In the genomic region with DNA sequence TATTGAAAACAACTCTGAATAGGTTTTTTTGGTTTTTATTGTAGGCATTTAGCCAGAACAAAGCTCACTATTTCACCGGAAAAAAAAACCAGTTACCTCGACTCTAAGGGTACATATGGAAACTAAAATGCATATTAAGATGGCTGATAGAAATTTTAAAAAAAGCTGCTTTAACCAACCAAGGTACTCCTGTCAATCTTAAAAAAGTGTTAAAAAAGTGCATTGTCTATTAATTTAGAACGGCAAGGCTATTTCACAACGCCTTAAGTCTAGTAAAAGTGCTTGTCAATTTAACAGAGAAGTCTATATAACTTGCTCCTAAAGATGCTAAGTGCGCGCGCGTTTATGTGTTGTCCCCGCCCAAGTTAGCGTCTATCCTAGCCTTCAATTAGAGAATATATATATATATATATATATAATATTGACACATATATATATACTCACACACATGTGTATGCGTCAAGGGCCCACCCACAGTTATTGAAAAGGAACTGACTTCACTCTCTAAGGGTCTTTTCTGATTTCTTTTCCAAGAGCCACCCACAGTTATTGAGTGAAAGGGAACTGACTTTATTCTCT, we compare ENCODE assay signal across 8 cellular contexts. TPM values are rescaled to one million over a fixed set of nuclear protein-coding genes. Genes with fewer than 3 reads are reported as not detected.
A peak's percentile ranks its signal among the peaks of the same experiment; 100 is the strongest.
DNase-seq lines count a peak whose midpoint lies in the region; ATAC-seq and TF ChIP-seq lines count a peak whose summit lies in the region.

No MANE protein-coding gene starts in this region.

- no peaks in the 10 kb centered on the region for H3K4me1 ChIP-seq in BE2C

- peak; percentile 0 for ATAC-seq in HG03066 (IDR thresholded peaks at IDR 0.05; ENCODE audit: low read depth, unreplicated experiment)
- ATAC-seq in HG02798 (IDR thresholded peaks at IDR 0.05; ENCODE audit: poor library complexity, unreplicated experiment), result no peak

- H3K27ac Mint-ChIP-seq in mesothelial cell of epicardium, result peak overlapping the region; percentile 81

- H3K4me3 ChIP-seq in BE2C (ENCODE audit: low read depth, low read length), result peak overlapping the region; percentile 95

- peaks cover 17% of the 10 kb centered on the region for H3K4me1 Mint-ChIP-seq in mesothelial cell of epicardium

- no peaks in the 10 kb centered on the region for H3K36me3 Mint-ChIP-seq in mesothelial cell of epicardium

- H3K36me3 ChIP-seq in BE2C, result peaks cover 25% of the 10 kb centered on the region

- H3K27me3 Mint-ChIP-seq in mesothelial cell of epicardium (ENCODE audit: low read depth), result no peaks in the 10 kb centered on the region

- no peaks in the 10 kb centered on the region for H3K27me3 ChIP-seq in BE2C

- DNase-seq in BE2C (no peak), astrocyte of the hippocampus (ENCODE audit: low read depth, low spot score) (peak; percentile 25), mesothelial cell of epicardium (ENCODE audit: low spot score in 2 of 2, unreplicated experiment in 2 of 2) (no peak), NCI-H1105 treated with DMSO at 0.1 percent for 48 hours (lab: John Stamatoyannopoulos, UW) (no peak), NCI-H128 (lab: John Stamatoyannopoulos, UW; ENCODE audit: unreplicated experiment) (no peak)
- DNase-seq in activated CD4-positive, CD25-positive, alpha-beta regulatory T cell treated with anti-CD3 and anti-CD28 coated beads, Interleukin-2, amount 50 U/mL, for 72 hours, result no peak

- no peaks in the 10 kb centered on the region for H3K9me3 Mint-ChIP-seq in mesothelial cell of epicardium

- H3K9me3 ChIP-seq in BE2C, result no peaks in the 10 kb centered on the region

- peak overlapping the region; percentile 86 for H3K4me3 Mint-ChIP-seq in mesothelial cell of epicardium

- TF ChIP-seq CTCF in BE2C (IDR thresholded peaks at IDR 0.05; ENCODE audit: low read depth, low read length), result no peak
- no peak for TF ChIP-seq CTCF in mesothelial cell of epicardium (IDR thresholded peaks at IDR 0.05; ENCODE audit: unreplicated experiment)

RNA-seq across cellular contexts. Expression of a gene that starts 0.9 kb away (rescaled TPM):
- polyA plus RNA-seq in BE2C (2012; ENCODE audit: insufficient read depth, insufficient read length, low read depth), result 3.2 TPM
- 17.6 to 18.1 TPM (median 17.7 TPM) in 3 replicates for total RNA-seq in mesothelial cell of epicardium

RNA-seq across cellular contexts. Expression of a gene that starts 55.6 kb away (rescaled TPM):
- polyA plus RNA-seq in BE2C (2012; ENCODE audit: insufficient read depth, insufficient read length, low read depth), result 1.0 TPM
- 15.3 to 16.3 TPM (median 16.1 TPM) in 3 replicates for total RNA-seq in mesothelial cell of epicardium
